Comparison of ENCODE assay signal across 16 cellular contexts in the genomic region with DNA sequence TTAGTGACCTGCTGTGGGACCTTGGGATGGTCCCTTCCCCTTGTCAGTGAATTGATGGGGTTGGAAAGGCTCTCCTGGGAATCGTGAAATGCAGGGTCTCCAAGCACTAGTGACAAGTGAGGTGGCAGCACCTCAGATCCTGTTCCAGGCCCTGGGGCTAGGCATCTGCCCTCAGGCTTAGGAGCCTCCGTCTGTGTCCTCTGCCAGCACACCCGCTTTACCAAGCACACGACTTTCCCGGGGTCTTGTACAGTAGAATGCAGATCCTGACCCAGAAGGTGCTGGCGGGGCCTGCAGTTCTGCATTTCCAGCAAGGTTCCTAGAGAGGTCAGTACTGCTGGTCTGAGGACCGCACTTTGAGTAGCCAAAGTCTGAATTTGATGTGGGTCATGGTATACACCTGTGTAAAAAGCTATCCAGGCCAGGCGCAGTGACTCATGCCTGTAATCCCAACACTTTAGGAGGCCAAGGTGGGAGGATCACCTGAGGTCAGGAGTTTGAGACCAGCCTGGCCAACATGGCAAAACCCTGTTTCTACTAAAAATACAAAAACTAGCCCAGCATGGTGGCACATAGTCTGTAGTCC. TPM values are rescaled to one million over a fixed set of nuclear protein-coding genes. Genes with fewer than 3 reads are reported as not detected.
DNase-seq lines count a peak whose midpoint lies in the region; ATAC-seq and TF ChIP-seq lines count a peak whose summit lies in the region.
"Had no signal": no experiment of that assay in that cellular context is flagged by ENCODE, and none has a peak within 500 bp of the region (broad histone marks: within the 10 kb centered on the region; RNA-seq: fewer than 3 reads in every experiment).

No MANE protein-coding gene starts in this region.

- CTCF ChIA-PET in CD4-positive, alpha-beta T cell (lab: Charles Lee) = no interaction called here

- no peak for ATAC-seq in CD4-positive, alpha-beta T cell (ENCODE audit: poor library complexity)
- ATAC-seq in naive thymus-derived CD8-positive, alpha-beta T cell = no peak
- ATAC-seq in HG02642 (IDR thresholded peaks at IDR 0.05; ENCODE audit: poor library complexity, unreplicated experiment) = no peak

- H3K27ac Mint-ChIP-seq in CD4-positive, alpha-beta T cell = peak overlapping the region; percentile 81
- H3K27ac Mint-ChIP-seq in dendritic cell treated with granulocyte-macrophage colony-stimulating factor and Interleukin-4, amounts not matched to agents 40 ng/mL and 50 ng/mL, for 4 days = peak overlapping the region; percentile 43
- H3K27ac Mint-ChIP-seq in naive thymus-derived CD8-positive, alpha-beta T cell = peak overlapping the region in 9 of 10 donors; percentile 31 to 91 (median 74)

- TF ChIP-seq CTCF in CD4-positive, alpha-beta T cell (IDR thresholded peaks at IDR 0.05) = no peak

- peaks cover 39% of the 10 kb centered on the region for H3K4me1 Mint-ChIP-seq in CD4-positive, alpha-beta T cell (ENCODE audit: low read depth)
- peaks cover 69% of the 10 kb centered on the region for H3K4me1 Mint-ChIP-seq in dendritic cell treated with granulocyte-macrophage colony-stimulating factor and Interleukin-4, amounts not matched to agents 40 ng/mL and 50 ng/mL, for 4 days (ENCODE audit: low read depth)
- peaks cover 15 to 51% (median 36%) of the 10 kb centered on the region in 4 donors for H3K4me1 Mint-ChIP-seq in naive thymus-derived CD8-positive, alpha-beta T cell

- no peak overlapping the region for H3K4me3 Mint-ChIP-seq in CD4-positive, alpha-beta T cell
- H3K4me3 Mint-ChIP-seq in dendritic cell treated with granulocyte-macrophage colony-stimulating factor and Interleukin-4, amounts not matched to agents 40 ng/mL and 50 ng/mL, for 4 days = no peak overlapping the region
- no peak overlapping the region for H3K4me3 Mint-ChIP-seq in naive thymus-derived CD8-positive, alpha-beta T cell

- intact Hi-C loops in CD4-positive, alpha-beta T cell (cut with DNase I, micrococcal nuclease) = no loop called here
- intact Hi-C loops in dendritic cell treated with granulocyte-macrophage colony-stimulating factor and Interleukin-4, amounts not matched to agents 40 ng/mL and 50 ng/mL, for 4 days (cut with micrococcal nuclease) = loop anchor here (5.0 kb wide), 1 partner anchor 33 kb away; a partner anchor contains a TSS

- no peak overlapping the region for H3K4me3 ChIP-seq in HUES6 (ENCODE audit: low read depth, low read length)

- no peaks in the 10 kb centered on the region for H3K9me3 Mint-ChIP-seq in CD4-positive, alpha-beta T cell
- H3K9me3 Mint-ChIP-seq in dendritic cell treated with granulocyte-macrophage colony-stimulating factor and Interleukin-4, amounts not matched to agents 40 ng/mL and 50 ng/mL, for 4 days = no peaks in the 10 kb centered on the region
- no peaks in the 10 kb centered on the region for H3K9me3 Mint-ChIP-seq in naive thymus-derived CD8-positive, alpha-beta T cell

- peaks cover 54% of the 10 kb centered on the region for H3K4me1 ChIP-seq in HUES6 (ENCODE audit: control insufficient read depth, insufficient read depth, low read length)

- no peaks in the 10 kb centered on the region for H3K9me3 ChIP-seq in CD4-positive, alpha-beta T cell (ENCODE audit: control insufficient read depth, low read length)
- H3K9me3 ChIP-seq in HUES6 (ENCODE audit: control insufficient read depth, insufficient read depth, low read depth, low read length) = no peaks in the 10 kb centered on the region

- H3K36me3 ChIP-seq in HUES6 (ENCODE audit: control insufficient read depth, insufficient read depth, low read length) = no peaks in the 10 kb centered on the region

- H3K9ac ChIP-seq in HUES6 (ENCODE audit: low read length) = peak overlapping the region; percentile 69

- no peak for DNase-seq in CD4-positive, alpha-beta T cell
- no peak for DNase-seq in naive thymus-derived CD8-positive, alpha-beta T cell
- DNase-seq in activated effector memory CD4-positive, alpha-beta T cell treated with anti-CD3 and anti-CD28 coated beads, Interleukin-2, amount 50 U/mL, for 16 hours = no peak
- DNase-seq in C1 segment of cervical spinal cord (lab: John Stamatoyannopoulos, UW) (no peak), GOT3 (lab: John Stamatoyannopoulos, UW) (no peak)
- DNase-seq: DMS 273 treated with DMSO at 0.1 percent for 48 hours, NCI-H1417 treated with DMSO at 0.1 percent for 48 hours, NCI-H2029, NCI-H524, SHP77 treated with DMSO at 0.1 percent for 48 hours had no signal

- no peaks in the 10 kb centered on the region for H3K27me3 ChIP-seq in CD4-positive, alpha-beta T cell (ENCODE audit: control insufficient read depth, insufficient read depth, low read length)
- H3K27me3 ChIP-seq in HUES6 (ENCODE audit: control insufficient read depth, insufficient read depth, low read length) = no peaks in the 10 kb centered on the region

- no peaks in the 10 kb centered on the region for H3K27me3 Mint-ChIP-seq in CD4-positive, alpha-beta T cell
- H3K27me3 Mint-ChIP-seq in dendritic cell treated with granulocyte-macrophage colony-stimulating factor and Interleukin-4, amounts not matched to agents 40 ng/mL and 50 ng/mL, for 4 days = peaks cover 43% of the 10 kb centered on the region
- no peaks in the 10 kb centered on the region for H3K27me3 Mint-ChIP-seq in naive thymus-derived CD8-positive, alpha-beta T cell

- POLR2A ChIA-PET in CD4-positive, alpha-beta T cell (lab: Charles Lee) = no interaction called here
- POLR2A ChIA-PET in naive thymus-derived CD8-positive, alpha-beta T cell (lab: Charles Lee) = no interaction called here

- H3K27ac ChIP-seq in CD4-positive, alpha-beta T cell (ENCODE audit: low read depth, low read length) = no peak overlapping the region
- peak overlapping the region; percentile 78; the same call in 1 of the 2 replicates for H3K27ac ChIP-seq in HUES6 (ENCODE audit: low read depth, low read length)
- H3K27ac ChIP-seq: HL-60 had no signal

- H3K36me3 Mint-ChIP-seq in CD4-positive, alpha-beta T cell (ENCODE audit: low read depth) = no peaks in the 10 kb centered on the region
- H3K36me3 Mint-ChIP-seq in dendritic cell treated with granulocyte-macrophage colony-stimulating factor and Interleukin-4, amounts not matched to agents 40 ng/mL and 50 ng/mL, for 4 days (ENCODE audit: low read depth) = no peaks in the 10 kb centered on the region
- no peaks in the 10 kb centered on the region for H3K36me3 Mint-ChIP-seq in naive thymus-derived CD8-positive, alpha-beta T cell

RNA-seq across cellular contexts. Expression of a gene that starts 30.9 kb away (rescaled TPM):
- total RNA-seq in CD4-positive, alpha-beta T cell = 1 to 10 TPM; 1.3 to 1.5 TPM
- total RNA-seq in naive thymus-derived CD8-positive, alpha-beta T cell = 1 to 10 TPM; 2.4 to 2.8 TPM
- 10 to 100 TPM in 1 of 3 donors, 1 to 10 TPM in 2; 1.3 to 13.5 (median 7.1) TPM for polyA plus RNA-seq in naive thymus-derived CD8-positive, alpha-beta T cell

RNA-seq across cellular contexts. Expression of a gene that starts 33.3 kb away (rescaled TPM):
- not detected for total RNA-seq in CD4-positive, alpha-beta T cell
- not detected for total RNA-seq in naive thymus-derived CD8-positive, alpha-beta T cell
- not detected for polyA plus RNA-seq in naive thymus-derived CD8-positive, alpha-beta T cell
- total RNA-seq: A673, LHCN-M2 had no signal

RNA-seq across cellular contexts. Expression of a gene that starts 38.1 kb away (rescaled TPM):
- total RNA-seq in CD4-positive, alpha-beta T cell = not detected
- not detected for total RNA-seq in naive thymus-derived CD8-positive, alpha-beta T cell
- not detected for polyA plus RNA-seq in naive thymus-derived CD8-positive, alpha-beta T cell
- total RNA-seq: A673, LHCN-M2 had no signal

RNA-seq across cellular contexts. Expression of a gene that starts 41.0 kb away (rescaled TPM):
- total RNA-seq in CD4-positive, alpha-beta T cell = not detected
- not detected for total RNA-seq in naive thymus-derived CD8-positive, alpha-beta T cell
- polyA plus RNA-seq in naive thymus-derived CD8-positive, alpha-beta T cell = not detected
- total RNA-seq: A673, LHCN-M2 had no signal

RNA-seq across cellular contexts. Expression of a gene that starts 45.3 kb away (rescaled TPM):
- not detected for total RNA-seq in CD4-positive, alpha-beta T cell
- not detected for total RNA-seq in naive thymus-derived CD8-positive, alpha-beta T cell
- polyA plus RNA-seq in naive thymus-derived CD8-positive, alpha-beta T cell = not detected
- total RNA-seq: A673, LHCN-M2 had no signal
